Comparison of ENCODE assay signal across 10 cellular contexts in genomic region chr1:198933506-198933905, GRCh38.
DNase-seq lines count a peak whose midpoint lies in the region; ATAC-seq, FAIRE-seq and TF ChIP-seq lines count a peak whose summit lies in the region.
"Had no signal": no experiment of that assay in that cellular context is flagged by ENCODE, and none has a peak within 500 bp of the region (broad histone marks: within the 10 kb centered on the region; RNA-seq: fewer than 3 reads in every experiment).

No MANE protein-coding gene starts in this region.

- H3K4me1 ChIP-seq in GM23248 (ENCODE audit: insufficient read depth) (peaks cover 20% of the 10 kb centered on the region), OCI-LY3 (ENCODE audit: low read length) (peaks cover 62% of the 10 kb centered on the region), endothelial cell of umbilical vein (ENCODE audit: control insufficient read depth, extremely low read depth, insufficient read depth, low read length) (peaks cover 49% of the 10 kb centered on the region), skeletal muscle satellite cell (ENCODE audit: control insufficient read depth, insufficient read depth, low read length) (peaks cover 33% of the 10 kb centered on the region)

- CTCF ChIA-PET in endothelial cell of umbilical vein (lab: Charles Lee), result interaction anchor here (1.3 to 1.6 kb wide), 2 partner anchors 12 to 530 kb away, joined by 3 to 6 read pairs; no protein-coding TSS in a partner anchor

- no peak for TF ChIP-seq POLR2A in endothelial cell of umbilical vein (IDR thresholded peaks at IDR 0.05; ENCODE audit: low read depth, low read length)

- TF ChIP-seq CTCF in OCI-LY3 (IDR thresholded peaks at IDR 0.05; ENCODE audit: low read depth, low read length), result no peak
- TF ChIP-seq CTCF in endothelial cell of umbilical vein (IDR thresholded peaks at IDR 0.05; ENCODE audit: extremely low read depth in 1 of 2, insufficient read depth in 1 of 2, low read depth in 1 of 2, low read length in 2 of 2), result no peak

- peak overlapping the region in 2 of 10 donors; percentile 52 to 59 for H3K4me3 Mint-ChIP-seq in naive thymus-derived CD8-positive, alpha-beta T cell
- H3K4me3 Mint-ChIP-seq: nephron progenitor cell had no signal

- ATAC-seq in naive thymus-derived CD8-positive, alpha-beta T cell, result no peak

- no peaks in the 10 kb centered on the region for H3K36me3 ChIP-seq in GM23248 (ENCODE audit: low read depth)
- H3K36me3 ChIP-seq in OCI-LY3 (replicated peaks; ENCODE audit: low read depth, low read length), result peaks cover 3% of the 10 kb centered on the region
- H3K36me3 ChIP-seq in endothelial cell of umbilical vein (ENCODE audit: control insufficient read depth in 2 of 2, extremely low read depth in 1 of 2, insufficient read depth in 2 of 2, low read length in 2 of 2), result peaks cover 0 to 3% of the 10 kb centered on the region in 2 experiments
- H3K36me3 ChIP-seq in skeletal muscle satellite cell (ENCODE audit: insufficient read depth, low read length), result peaks cover 5% of the 10 kb centered on the region

- H3K9me3 Mint-ChIP-seq in naive thymus-derived CD8-positive, alpha-beta T cell, result no peaks in the 10 kb centered on the region
- H3K9me3 Mint-ChIP-seq: nephron progenitor cell had no signal

- 96 to 99% methylated on average over 3 of the region's 3 CpGs for WGBS in GM23248 (ENCODE audit: low coverage in 1 of 2, low lambda C conversion rate in 2 of 2, missing lambda C conversion rate in 2 of 2), 2 experiments

- in situ Hi-C loops in GM23248 (cut with MboI), result no loop called here

- H3K4me2 ChIP-seq in GM23248 (ENCODE audit: unreplicated experiment) (peak overlapping the region; percentile 98), OCI-LY3 (ENCODE audit: low read length) (peak overlapping the region; percentile 89), endothelial cell of umbilical vein (ENCODE audit: insufficient read depth, low read length) (peak overlapping the region; percentile 95), skeletal muscle satellite cell (ENCODE audit: low read length) (peak overlapping the region; percentile 86)

- H3F3A ChIP-seq in GM23248 (ENCODE audit: insufficient read depth), result peaks cover 32% of the 10 kb centered on the region

- H3K27ac Mint-ChIP-seq in naive thymus-derived CD8-positive, alpha-beta T cell, result peak overlapping the region in 2 of 10 donors; percentile 2 to 80
- H3K27ac Mint-ChIP-seq: nephron progenitor cell had no signal

- no peak for FAIRE-seq in endothelial cell of umbilical vein (lab: Jason Lieb, UNC)
- FAIRE-seq: bronchial epithelial cell had no signal

- no peak overlapping the region for H3K27ac ChIP-seq in GM23248
- H3K27ac ChIP-seq in OCI-LY3 (ENCODE audit: low read length), result no peak overlapping the region
- peak overlapping the region; percentile 95 for H3K27ac ChIP-seq in endothelial cell of umbilical vein (ENCODE audit: insufficient read depth, low read depth, low read length)

- no TSS peak for BruUV-seq in endothelial cell of umbilical vein (replicated peaks; lab: Mats Ljungman, UMichigan)

- no peaks in the 10 kb centered on the region for H3K9me3 ChIP-seq in GM23248 (ENCODE audit: low read depth)
- H3K9me3 ChIP-seq in OCI-LY3 (ENCODE audit: insufficient read depth, low read length), result no peaks in the 10 kb centered on the region
- H3K9me3 ChIP-seq in endothelial cell of umbilical vein (replicated peaks; ENCODE audit: control insufficient read depth, insufficient read depth, low read length), result no peaks in the 10 kb centered on the region
- H3K9me3 ChIP-seq in skeletal muscle satellite cell (replicated peaks; ENCODE audit: low read length), result no peaks in the 10 kb centered on the region

- H3K9me2 ChIP-seq in GM23248 (ENCODE audit: insufficient read depth), result no peaks in the 10 kb centered on the region; the same call in 1 of the 2 replicates

- dilution Hi-C loops in endothelial cell of umbilical vein (cut with MboI; ENCODE audit: extremely low pct_ligation_motif_present, low sequenced_read_pairs), result no loop called here

- H3K27me3 Mint-ChIP-seq in naive thymus-derived CD8-positive, alpha-beta T cell, result no peaks in the 10 kb centered on the region

- POLR2A ChIA-PET in endothelial cell of umbilical vein (lab: Charles Lee), result no interaction called here
- POLR2A ChIA-PET in naive thymus-derived CD8-positive, alpha-beta T cell (lab: Charles Lee), result no interaction called here

- peaks cover 13 to 43% (median 41%) of the 10 kb centered on the region in 4 donors for H3K4me1 Mint-ChIP-seq in naive thymus-derived CD8-positive, alpha-beta T cell

- intact Hi-C loops in endothelial cell of umbilical vein (cut with micrococcal nuclease), result loop anchor here (10.0 kb wide), 3 partner anchors 371 to 779 kb away; partner anchors contain the start of gene NEK7

- DNase-seq in GM23248 (no peak), endothelial cell of umbilical vein (ENCODE audit: low read depth, low spot score) (peak; percentile 26), HK-2 (ENCODE audit: unreplicated experiment) (no peak), cerebellar nuclear complex (lab: John Stamatoyannopoulos, UW) (no peak)
- DNase-seq in naive thymus-derived CD8-positive, alpha-beta T cell, result no peak
- DNase-seq: activated CD4-positive, alpha-beta T cell treated with anti-CD3 and anti-CD28 coated beads, Interleukin-2, amount 50 U/mL, for 4 hours; nephron progenitor cell had no signal

- H3K36me3 Mint-ChIP-seq in naive thymus-derived CD8-positive, alpha-beta T cell, result no peaks in the 10 kb centered on the region

- H4K20me1 ChIP-seq in GM23248 (ENCODE audit: insufficient read depth) (no peaks in the 10 kb centered on the region), OCI-LY3 (ENCODE audit: insufficient read depth, low read length) (no peaks in the 10 kb centered on the region), endothelial cell of umbilical vein (replicated peaks; ENCODE audit: control insufficient read depth, extremely low read depth, insufficient read depth, low read length) (peaks cover 8% of the 10 kb centered on the region)

- no peak overlapping the region for H2AFZ ChIP-seq in GM23248
- no peak overlapping the region for H2AFZ ChIP-seq in OCI-LY3 (ENCODE audit: low read depth, low read length)
- H2AFZ ChIP-seq in endothelial cell of umbilical vein (ENCODE audit: low read depth, low read length), result no peak overlapping the region

- H3K9me1 ChIP-seq in endothelial cell of umbilical vein (replicated peaks; ENCODE audit: control insufficient read depth, extremely low read depth, insufficient read depth, low read length), result no peaks in the 10 kb centered on the region

- H3K79me2 ChIP-seq in GM23248 (ENCODE audit: insufficient read depth) (peaks cover 67% of the 10 kb centered on the region), OCI-LY3 (ENCODE audit: low read length) (peaks cover 81% of the 10 kb centered on the region), endothelial cell of umbilical vein (ENCODE audit: control insufficient read depth, insufficient read depth, low read length) (peaks cover 83% of the 10 kb centered on the region)

- no peaks in the 10 kb centered on the region for H3K27me3 ChIP-seq in GM23248 (replicated peaks; ENCODE audit: insufficient read depth)
- no peaks in the 10 kb centered on the region for H3K27me3 ChIP-seq in OCI-LY3 (ENCODE audit: low read depth, low read length)
- no peaks in the 10 kb centered on the region for H3K27me3 ChIP-seq in endothelial cell of umbilical vein (ENCODE audit: control insufficient read depth in 2 of 2, insufficient read depth in 2 of 2, low read length in 2 of 2)
- H3K27me3 ChIP-seq in skeletal muscle satellite cell (ENCODE audit: control insufficient read depth, insufficient read depth, low read length), result no peaks in the 10 kb centered on the region

- H3K4me3 ChIP-seq in GM23248 (no peak overlapping the region), OCI-LY3 (ENCODE audit: low read length) (peak overlapping the region; percentile 80; the same call in 1 of the 2 replicates), endothelial cell of umbilical vein (replicated peaks in 1 of 3; ENCODE audit: insufficient read depth in 1 of 3, low read depth in 1 of 3, low read length in 3 of 3) (peak overlapping the region in 2 of 3 experiments; percentile 78 to 99), skeletal muscle satellite cell (ENCODE audit: low read length) (peak overlapping the region; percentile 73)

- H3K9ac ChIP-seq in GM23248 (no peak overlapping the region), OCI-LY3 (ENCODE audit: low read length) (no peak overlapping the region), endothelial cell of umbilical vein (replicated peaks; ENCODE audit: extremely low read depth, insufficient read depth, low read length) (peak overlapping the region; percentile 99), skeletal muscle satellite cell (ENCODE audit: low read depth, low read length) (no peak overlapping the region)

TF ChIP-seq in endothelial cell of umbilical vein, 7 proteins besides CTCF, POLR2A, EP300 and RAD21:
- no peak for TF ChIP-seq GATA2 (IDR thresholded peaks at IDR 0.05; ENCODE audit: insufficient read depth, insufficient read length, low read depth, low read length)
- TF ChIP-seq MYC (IDR thresholded peaks at IDR 0.05; ENCODE audit: low read depth, low read length), result no peak
- no peak for TF ChIP-seq JUN (IDR thresholded peaks at IDR 0.05; ENCODE audit: borderline replicate concordance, insufficient read depth, insufficient read length, low read depth)
- TF ChIP-seq FOS (IDR thresholded peaks at IDR 0.05; ENCODE audit: borderline replicate concordance, insufficient read depth, low read length), result no peak
- TF ChIP-seq EZH2 (IDR thresholded peaks at IDR 0.05; ENCODE audit: borderline replicate concordance, low read depth, low read length, severe bottlenecking), result no peak
- TF ChIP-seq POLR2AphosphoS5 (IDR thresholded peaks at IDR 0.05; ENCODE audit: insufficient read depth, low read depth, low read length), result no peak
- TF ChIP-seq, protein P1, sequence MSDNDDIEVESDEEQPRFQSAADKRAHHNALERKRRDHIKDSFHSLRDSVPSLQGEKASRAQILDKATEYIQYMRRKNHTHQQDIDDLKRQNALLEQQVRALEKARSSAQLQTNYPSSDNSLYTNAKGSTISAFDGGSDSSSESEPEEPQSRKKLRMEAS (IDR thresholded peaks at IDR 0.05; ENCODE audit: insufficient read depth, insufficient read length), result no peak
